In the genomic region with DNA sequence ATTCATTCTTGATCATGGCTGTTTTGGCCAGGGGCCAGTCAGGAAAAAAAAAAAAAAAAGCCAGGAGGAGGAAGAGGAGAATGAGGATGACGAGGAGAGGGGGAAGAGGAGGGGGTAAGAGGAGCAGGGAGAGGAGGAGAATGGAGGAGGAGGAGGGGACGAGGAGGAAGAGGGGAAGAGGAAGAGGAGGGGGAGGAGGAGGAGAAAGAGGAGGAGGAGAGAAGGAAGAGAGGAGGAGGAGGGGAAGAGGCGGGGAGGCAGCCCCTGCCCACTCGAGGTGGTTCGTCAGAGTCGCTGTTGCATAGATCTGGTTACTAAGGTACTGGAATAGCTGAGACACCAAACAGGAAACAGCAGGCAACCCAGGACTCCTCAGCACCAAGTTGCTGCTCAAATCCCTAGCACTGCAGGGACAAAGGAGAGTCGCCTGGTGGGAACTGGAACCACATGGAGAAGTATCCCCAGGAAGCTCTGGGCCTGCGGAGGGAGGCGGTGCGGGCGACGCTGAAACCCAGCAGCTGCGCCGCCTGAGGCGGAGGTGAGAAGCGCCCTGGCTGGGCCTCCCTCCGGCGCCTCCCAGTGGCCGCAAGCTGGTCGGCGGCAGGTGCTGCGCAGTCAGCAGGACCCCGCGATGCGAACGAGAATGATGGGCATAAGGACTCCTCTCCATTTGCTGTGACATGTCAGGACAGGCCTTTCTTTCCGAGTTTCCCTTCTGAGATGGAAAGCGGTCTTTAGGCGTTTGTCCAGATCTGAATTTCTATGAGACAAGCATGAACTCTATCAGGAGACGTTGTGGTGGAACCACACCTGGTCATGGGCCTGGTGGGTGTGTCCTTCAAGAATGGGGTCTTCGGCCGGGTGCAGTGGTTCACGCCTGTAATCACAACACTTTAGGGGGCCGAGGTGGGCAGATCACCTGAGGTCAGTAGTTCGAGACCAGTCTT, we compare ENCODE assay signal across 1 cellular context.
TF ChIP-seq lines count a peak whose summit lies in the region.

No MANE protein-coding gene starts in this region.

TF ChIP-seq in K562, 482 proteins besides CTCF, POLR2A, EP300 and RAD21 (continued from another document and continues in another):
- TF ChIP-seq, protein P1, sequence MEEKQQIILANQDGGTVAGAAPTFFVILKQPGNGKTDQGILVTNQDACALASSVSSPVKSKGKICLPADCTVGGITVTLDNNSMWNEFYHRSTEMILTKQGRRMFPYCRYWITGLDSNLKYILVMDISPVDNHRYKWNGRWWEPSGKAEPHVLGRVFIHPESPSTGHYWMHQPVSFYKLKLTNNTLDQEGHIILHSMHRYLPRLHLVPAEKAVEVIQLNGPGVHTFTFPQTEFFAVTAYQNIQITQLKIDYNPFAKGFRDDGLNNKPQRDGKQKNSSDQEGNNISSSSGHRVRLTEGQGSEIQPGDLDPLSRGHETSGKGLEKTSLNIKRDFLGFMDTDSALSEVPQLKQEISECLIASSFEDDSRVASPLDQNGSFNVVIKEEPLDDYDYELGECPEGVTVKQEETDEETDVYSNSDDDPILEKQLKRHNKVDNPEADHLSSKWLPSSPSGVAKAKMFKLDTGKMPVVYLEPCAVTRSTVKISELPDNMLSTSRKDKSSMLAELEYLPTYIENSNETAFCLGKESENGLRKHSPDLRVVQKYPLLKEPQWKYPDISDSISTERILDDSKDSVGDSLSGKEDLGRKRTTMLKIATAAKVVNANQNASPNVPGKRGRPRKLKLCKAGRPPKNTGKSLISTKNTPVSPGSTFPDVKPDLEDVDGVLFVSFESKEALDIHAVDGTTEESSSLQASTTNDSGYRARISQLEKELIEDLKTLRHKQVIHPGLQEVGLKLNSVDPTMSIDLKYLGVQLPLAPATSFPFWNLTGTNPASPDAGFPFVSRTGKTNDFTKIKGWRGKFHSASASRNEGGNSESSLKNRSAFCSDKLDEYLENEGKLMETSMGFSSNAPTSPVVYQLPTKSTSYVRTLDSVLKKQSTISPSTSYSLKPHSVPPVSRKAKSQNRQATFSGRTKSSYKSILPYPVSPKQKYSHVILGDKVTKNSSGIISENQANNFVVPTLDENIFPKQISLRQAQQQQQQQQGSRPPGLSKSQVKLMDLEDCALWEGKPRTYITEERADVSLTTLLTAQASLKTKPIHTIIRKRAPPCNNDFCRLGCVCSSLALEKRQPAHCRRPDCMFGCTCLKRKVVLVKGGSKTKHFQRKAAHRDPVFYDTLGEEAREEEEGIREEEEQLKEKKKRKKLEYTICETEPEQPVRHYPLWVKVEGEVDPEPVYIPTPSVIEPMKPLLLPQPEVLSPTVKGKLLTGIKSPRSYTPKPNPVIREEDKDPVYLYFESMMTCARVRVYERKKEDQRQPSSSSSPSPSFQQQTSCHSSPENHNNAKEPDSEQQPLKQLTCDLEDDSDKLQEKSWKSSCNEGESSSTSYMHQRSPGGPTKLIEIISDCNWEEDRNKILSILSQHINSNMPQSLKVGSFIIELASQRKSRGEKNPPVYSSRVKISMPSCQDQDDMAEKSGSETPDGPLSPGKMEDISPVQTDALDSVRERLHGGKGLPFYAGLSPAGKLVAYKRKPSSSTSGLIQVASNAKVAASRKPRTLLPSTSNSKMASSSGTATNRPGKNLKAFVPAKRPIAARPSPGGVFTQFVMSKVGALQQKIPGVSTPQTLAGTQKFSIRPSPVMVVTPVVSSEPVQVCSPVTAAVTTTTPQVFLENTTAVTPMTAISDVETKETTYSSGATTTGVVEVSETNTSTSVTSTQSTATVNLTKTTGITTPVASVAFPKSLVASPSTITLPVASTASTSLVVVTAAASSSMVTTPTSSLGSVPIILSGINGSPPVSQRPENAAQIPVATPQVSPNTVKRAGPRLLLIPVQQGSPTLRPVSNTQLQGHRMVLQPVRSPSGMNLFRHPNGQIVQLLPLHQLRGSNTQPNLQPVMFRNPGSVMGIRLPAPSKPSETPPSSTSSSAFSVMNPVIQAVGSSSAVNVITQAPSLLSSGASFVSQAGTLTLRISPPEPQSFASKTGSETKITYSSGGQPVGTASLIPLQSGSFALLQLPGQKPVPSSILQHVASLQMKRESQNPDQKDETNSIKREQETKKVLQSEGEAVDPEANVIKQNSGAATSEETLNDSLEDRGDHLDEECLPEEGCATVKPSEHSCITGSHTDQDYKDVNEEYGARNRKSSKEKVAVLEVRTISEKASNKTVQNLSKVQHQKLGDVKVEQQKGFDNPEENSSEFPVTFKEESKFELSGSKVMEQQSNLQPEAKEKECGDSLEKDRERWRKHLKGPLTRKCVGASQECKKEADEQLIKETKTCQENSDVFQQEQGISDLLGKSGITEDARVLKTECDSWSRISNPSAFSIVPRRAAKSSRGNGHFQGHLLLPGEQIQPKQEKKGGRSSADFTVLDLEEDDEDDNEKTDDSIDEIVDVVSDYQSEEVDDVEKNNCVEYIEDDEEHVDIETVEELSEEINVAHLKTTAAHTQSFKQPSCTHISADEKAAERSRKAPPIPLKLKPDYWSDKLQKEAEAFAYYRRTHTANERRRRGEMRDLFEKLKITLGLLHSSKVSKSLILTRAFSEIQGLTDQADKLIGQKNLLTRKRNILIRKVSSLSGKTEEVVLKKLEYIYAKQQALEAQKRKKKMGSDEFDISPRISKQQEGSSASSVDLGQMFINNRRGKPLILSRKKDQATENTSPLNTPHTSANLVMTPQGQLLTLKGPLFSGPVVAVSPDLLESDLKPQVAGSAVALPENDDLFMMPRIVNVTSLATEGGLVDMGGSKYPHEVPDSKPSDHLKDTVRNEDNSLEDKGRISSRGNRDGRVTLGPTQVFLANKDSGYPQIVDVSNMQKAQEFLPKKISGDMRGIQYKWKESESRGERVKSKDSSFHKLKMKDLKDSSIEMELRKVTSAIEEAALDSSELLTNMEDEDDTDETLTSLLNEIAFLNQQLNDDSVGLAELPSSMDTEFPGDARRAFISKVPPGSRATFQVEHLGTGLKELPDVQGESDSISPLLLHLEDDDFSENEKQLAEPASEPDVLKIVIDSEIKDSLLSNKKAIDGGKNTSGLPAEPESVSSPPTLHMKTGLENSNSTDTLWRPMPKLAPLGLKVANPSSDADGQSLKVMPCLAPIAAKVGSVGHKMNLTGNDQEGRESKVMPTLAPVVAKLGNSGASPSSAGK (IDR thresholded peaks at IDR 0.05) = peak; percentile 84
- TF ChIP-seq, protein P2, sequence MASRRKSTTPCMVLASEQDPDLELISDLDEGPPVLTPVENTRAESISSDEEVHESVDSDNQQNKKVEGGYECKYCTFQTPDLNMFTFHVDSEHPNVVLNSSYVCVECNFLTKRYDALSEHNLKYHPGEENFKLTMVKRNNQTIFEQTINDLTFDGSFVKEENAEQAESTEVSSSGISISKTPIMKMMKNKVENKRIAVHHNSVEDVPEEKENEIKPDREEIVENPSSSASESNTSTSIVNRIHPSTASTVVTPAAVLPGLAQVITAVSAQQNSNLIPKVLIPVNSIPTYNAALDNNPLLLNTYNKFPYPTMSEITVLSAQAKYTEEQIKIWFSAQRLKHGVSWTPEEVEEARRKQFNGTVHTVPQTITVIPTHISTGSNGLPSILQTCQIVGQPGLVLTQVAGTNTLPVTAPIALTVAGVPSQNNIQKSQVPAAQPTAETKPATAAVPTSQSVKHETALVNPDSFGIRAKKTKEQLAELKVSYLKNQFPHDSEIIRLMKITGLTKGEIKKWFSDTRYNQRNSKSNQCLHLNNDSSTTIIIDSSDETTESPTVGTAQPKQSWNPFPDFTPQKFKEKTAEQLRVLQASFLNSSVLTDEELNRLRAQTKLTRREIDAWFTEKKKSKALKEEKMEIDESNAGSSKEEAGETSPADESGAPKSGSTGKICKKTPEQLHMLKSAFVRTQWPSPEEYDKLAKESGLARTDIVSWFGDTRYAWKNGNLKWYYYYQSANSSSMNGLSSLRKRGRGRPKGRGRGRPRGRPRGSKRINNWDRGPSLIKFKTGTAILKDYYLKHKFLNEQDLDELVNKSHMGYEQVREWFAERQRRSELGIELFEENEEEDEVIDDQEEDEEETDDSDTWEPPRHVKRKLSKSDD (conservative IDR thresholded peaks at IDR 0.05; ENCODE audit: low read length) = 0 out of 2 replicates have a peak, but pooled peaks have one; percentile 71
- TF ChIP-seq, protein P3, sequence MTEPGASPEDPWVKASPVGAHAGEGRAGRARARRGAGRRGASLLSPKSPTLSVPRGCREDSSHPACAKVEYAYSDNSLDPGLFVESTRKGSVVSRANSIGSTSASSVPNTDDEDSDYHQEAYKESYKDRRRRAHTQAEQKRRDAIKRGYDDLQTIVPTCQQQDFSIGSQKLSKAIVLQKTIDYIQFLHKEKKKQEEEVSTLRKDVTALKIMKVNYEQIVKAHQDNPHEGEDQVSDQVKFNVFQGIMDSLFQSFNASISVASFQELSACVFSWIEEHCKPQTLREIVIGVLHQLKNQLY (CRISPR knock-in tag; conservative IDR thresholded peaks at IDR 0.05) = peak in 1 of 2 experiments; percentile 68; a peak in 1 of 4 replicates
- peak in 1 of 2 experiments; percentile 64; a peak in 1 of 4 replicates for TF ChIP-seq TEAD1 (CRISPR knock-in tag; IDR thresholded peaks at IDR 0.05)
- TF ChIP-seq, protein P4, sequence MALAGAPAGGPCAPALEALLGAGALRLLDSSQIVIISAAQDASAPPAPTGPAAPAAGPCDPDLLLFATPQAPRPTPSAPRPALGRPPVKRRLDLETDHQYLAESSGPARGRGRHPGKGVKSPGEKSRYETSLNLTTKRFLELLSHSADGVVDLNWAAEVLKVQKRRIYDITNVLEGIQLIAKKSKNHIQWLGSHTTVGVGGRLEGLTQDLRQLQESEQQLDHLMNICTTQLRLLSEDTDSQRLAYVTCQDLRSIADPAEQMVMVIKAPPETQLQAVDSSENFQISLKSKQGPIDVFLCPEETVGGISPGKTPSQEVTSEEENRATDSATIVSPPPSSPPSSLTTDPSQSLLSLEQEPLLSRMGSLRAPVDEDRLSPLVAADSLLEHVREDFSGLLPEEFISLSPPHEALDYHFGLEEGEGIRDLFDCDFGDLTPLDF (CRISPR knock-in tag; IDR thresholded peaks at IDR 0.05) = no peak
- TF ChIP-seq ZNF140 (CRISPR knock-in tag; IDR thresholded peaks at IDR 0.05) = no peak
- TF ChIP-seq HNRNPL (IDR thresholded peaks at IDR 0.05; ENCODE audit: low read depth, low read length) = no peak
- TF ChIP-seq, protein P5, sequence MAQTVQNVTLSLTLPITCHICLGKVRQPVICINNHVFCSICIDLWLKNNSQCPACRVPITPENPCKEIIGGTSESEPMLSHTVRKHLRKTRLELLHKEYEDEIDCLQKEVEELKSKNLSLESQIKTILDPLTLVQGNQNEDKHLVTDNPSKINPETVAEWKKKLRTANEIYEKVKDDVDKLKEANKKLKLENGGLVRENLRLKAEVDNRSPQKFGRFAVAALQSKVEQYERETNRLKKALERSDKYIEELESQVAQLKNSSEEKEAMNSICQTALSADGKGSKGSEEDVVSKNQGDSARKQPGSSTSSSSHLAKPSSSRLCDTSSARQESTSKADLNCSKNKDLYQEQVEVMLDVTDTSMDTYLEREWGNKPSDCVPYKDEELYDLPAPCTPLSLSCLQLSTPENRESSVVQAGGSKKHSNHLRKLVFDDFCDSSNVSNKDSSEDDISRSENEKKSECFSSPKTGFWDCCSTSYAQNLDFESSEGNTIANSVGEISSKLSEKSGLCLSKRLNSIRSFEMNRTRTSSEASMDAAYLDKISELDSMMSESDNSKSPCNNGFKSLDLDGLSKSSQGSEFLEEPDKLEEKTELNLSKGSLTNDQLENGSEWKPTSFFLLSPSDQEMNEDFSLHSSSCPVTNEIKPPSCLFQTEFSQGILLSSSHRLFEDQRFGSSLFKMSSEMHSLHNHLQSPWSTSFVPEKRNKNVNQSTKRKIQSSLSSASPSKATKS (CRISPR knock-in tag; IDR thresholded peaks at IDR 0.05) = no peak
- 0 out of 2 replicates have a peak, but pooled peaks have one; percentile 27 for TF ChIP-seq SMAD3 (CRISPR knock-in tag; conservative IDR thresholded peaks at IDR 0.05)
- TF ChIP-seq SAP30 (IDR thresholded peaks at IDR 0.05; ENCODE audit: borderline replicate concordance, insufficient read depth, low read depth, low read length, poor library complexity, severe bottlenecking) = no peak
- TF ChIP-seq JUND (IDR thresholded peaks at IDR 0.05; ENCODE audit: borderline replicate concordance, low read depth, low read length) = 0 out of 2 replicates have a peak, but pooled peaks have one; percentile 30
- no peak; the same call in 2 of the 3 replicates for TF ChIP-seq JUND (tag; IDR thresholded peaks at IDR 0.05; ENCODE audit: borderline replicate concordance, low read depth, low read length)
- no peak for TF ChIP-seq KLF13 (tag; IDR thresholded peaks at IDR 0.05; ENCODE audit: borderline replicate concordance, low read depth)
- peak; percentile 57; the same call in 1 of the 2 replicates for TF ChIP-seq MTA3 (IDR thresholded peaks at IDR 0.05; ENCODE audit: borderline replicate concordance)
- TF ChIP-seq TOE1 (IDR thresholded peaks at IDR 0.05; ENCODE audit: borderline replicate concordance) = peak; percentile 57; the same call in 1 of the 2 replicates
- TF ChIP-seq TOE1 (CRISPR knock-in tag; IDR thresholded peaks at IDR 0.05; ENCODE audit: borderline replicate concordance, low read depth) = no peak
- peak; percentile 60 for TF ChIP-seq NFIC (IDR thresholded peaks at IDR 0.05)
- TF ChIP-seq, protein P6, sequence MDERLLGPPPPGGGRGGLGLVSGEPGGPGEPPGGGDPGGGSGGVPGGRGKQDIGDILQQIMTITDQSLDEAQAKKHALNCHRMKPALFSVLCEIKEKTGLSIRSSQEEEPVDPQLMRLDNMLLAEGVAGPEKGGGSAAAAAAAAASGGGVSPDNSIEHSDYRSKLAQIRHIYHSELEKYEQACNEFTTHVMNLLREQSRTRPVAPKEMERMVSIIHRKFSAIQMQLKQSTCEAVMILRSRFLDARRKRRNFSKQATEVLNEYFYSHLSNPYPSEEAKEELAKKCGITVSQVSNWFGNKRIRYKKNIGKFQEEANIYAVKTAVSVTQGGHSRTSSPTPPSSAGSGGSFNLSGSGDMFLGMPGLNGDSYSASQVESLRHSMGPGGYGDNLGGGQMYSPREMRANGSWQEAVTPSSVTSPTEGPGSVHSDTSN (CRISPR knock-in tag; IDR thresholded peaks at IDR 0.05; ENCODE audit: low read depth) = no peak
- TF ChIP-seq, protein P6 (tag; conservative IDR thresholded peaks at IDR 0.05; ENCODE audit: low read depth) = no peak
- no peak for TF ChIP-seq TCFL5 (CRISPR knock-in tag; conservative IDR thresholded peaks at IDR 0.05)
- peak in 2 of 3 experiments; percentile 49 to 69 for TF ChIP-seq YY1 (IDR thresholded peaks at IDR 0.05; ENCODE audit: borderline replicate concordance in 1 of 3, control insufficient read depth in 1 of 3, extremely low read depth in 1 of 3, insufficient read depth in 3 of 3, insufficient read length in 1 of 3, insufficient replicate concordance in 2 of 3, low read depth in 1 of 3, low read length in 2 of 3)
- no peak for TF ChIP-seq NR3C1 (CRISPR knock-in tag; IDR thresholded peaks at IDR 0.05)
